ENCODE assay signal across 1 cellular context in genomic region chr5:109468737-109469420, GRCh38.
TF ChIP-seq lines count a peak whose summit lies in the region.

No MANE protein-coding gene starts in this region.

TF ChIP-seq in PFSK-1, 5 proteins besides CTCF, POLR2A, EP300 and RAD21 (continued from another document):
- 0 out of 4 replicates have a peak, but pooled peaks of 1 of the 2 experiments have one; percentile 19 for TF ChIP-seq REST (IDR thresholded peaks at IDR 0.05; ENCODE audit: insufficient read depth in 1 of 2, low read depth in 2 of 2, low read length in 2 of 2)
TF ChIP-seq in PFSK-1: peak in this region for 3.
